ENCODE assay signal across 2 cellular contexts in genomic region chr1:11701981-11702803, GRCh38.
TF ChIP-seq lines count a peak whose summit lies in the region.

No MANE protein-coding gene starts in this region.

TF ChIP-seq in GM12891, 5 proteins besides CTCF, POLR2A, EP300 and RAD21:
- TF ChIP-seq TAF1 (IDR thresholded peaks at IDR 0.05; ENCODE audit: low read depth, low read length) (no peak), SPI1 (IDR thresholded peaks at IDR 0.05; ENCODE audit: low read depth, low read length) (no peak), POLR2AphosphoS5 (IDR thresholded peaks at IDR 0.05; ENCODE audit: low read depth, low read length) (no peak), POU2F2 (IDR thresholded peaks at IDR 0.05; ENCODE audit: low read depth, low read length) (no peak), PAX5 (IDR thresholded peaks at IDR 0.05; ENCODE audit: insufficient read depth, low read length, severe bottlenecking) (no peak)

TF ChIP-seq in IMR-90, 13 proteins besides CTCF, POLR2A, EP300 and RAD21:
- TF ChIP-seq CHD1 (IDR thresholded peaks at IDR 0.05; ENCODE audit: low read depth, low read length) (no peak), USF2 (IDR thresholded peaks at IDR 0.05; ENCODE audit: low read depth, low read length) (no peak), BHLHE40 (IDR thresholded peaks at IDR 0.05; ENCODE audit: low read depth, low read length) (no peak), MAFK (IDR thresholded peaks at IDR 0.05; ENCODE audit: low read depth, low read length) (no peak), RFX5 (IDR thresholded peaks at IDR 0.05; ENCODE audit: low read depth, low read length) (no peak), FOS (IDR thresholded peaks at IDR 0.05; ENCODE audit: low read depth, low read length) (no peak), NFE2L2 (IDR thresholded peaks at IDR 0.05; ENCODE audit: low read depth, low read length) (no peak), MAZ (IDR thresholded peaks at IDR 0.05; ENCODE audit: borderline replicate concordance, low read depth, low read length) (no peak), CEBPB (IDR thresholded peaks at IDR 0.05; ENCODE audit: low read depth, low read length) (no peak), SMC3 (IDR thresholded peaks at IDR 0.05; ENCODE audit: low read depth, low read length) (no peak), RCOR1 (IDR thresholded peaks at IDR 0.05; ENCODE audit: insufficient replicate concordance, low read length) (no peak), MXI1 (IDR thresholded peaks at IDR 0.05; ENCODE audit: borderline replicate concordance, low read depth, low read length) (no peak)
- TF ChIP-seq, protein P1, sequence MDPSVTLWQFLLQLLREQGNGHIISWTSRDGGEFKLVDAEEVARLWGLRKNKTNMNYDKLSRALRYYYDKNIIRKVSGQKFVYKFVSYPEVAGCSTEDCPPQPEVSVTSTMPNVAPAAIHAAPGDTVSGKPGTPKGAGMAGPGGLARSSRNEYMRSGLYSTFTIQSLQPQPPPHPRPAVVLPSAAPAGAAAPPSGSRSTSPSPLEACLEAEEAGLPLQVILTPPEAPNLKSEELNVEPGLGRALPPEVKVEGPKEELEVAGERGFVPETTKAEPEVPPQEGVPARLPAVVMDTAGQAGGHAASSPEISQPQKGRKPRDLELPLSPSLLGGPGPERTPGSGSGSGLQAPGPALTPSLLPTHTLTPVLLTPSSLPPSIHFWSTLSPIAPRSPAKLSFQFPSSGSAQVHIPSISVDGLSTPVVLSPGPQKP (IDR thresholded peaks at IDR 0.05; ENCODE audit: borderline replicate concordance, low read depth, low read length) = no peak
